22 cellular contexts compared by ENCODE assay signal in genomic region chr15:89155656-89156055, GRCh38.
"Had no signal": no experiment of that assay in that cellular context is flagged by ENCODE, and none has a peak within 500 bp of the region (broad histone marks: within the 10 kb centered on the region; RNA-seq: fewer than 3 reads in every experiment).

No MANE protein-coding gene starts in this region.

- H3K9me3 ChIP-seq: body of pancreas, left lung, prostate gland, spleen had no signal

- ATAC-seq: activated CD8-positive, alpha-beta T cell treated with anti-CD3 and anti-CD28 coated beads for 36 hours; activated T-helper 17 cell treated with anti-CD3 and anti-CD28 coated beads, Interleukin-2, amount 50 U/mL, for 72 hours; body of pancreas; foreskin keratinocyte; left lung; sciatic nerve; stimulated activated naive B cell treated with anti-CD40 and anti-IgM and Interleukin-4, amounts not matched to agents 10 μg/mL and 1 μg/mL and 100 μg/mL, for 72 hours had no signal

- DNase-seq: activated CD4-positive, alpha-beta T cell treated with anti-CD3 and anti-CD28 coated beads, Interleukin-2, amount 10 ng/mL, durations not matched to agents 24 days and 14 days; activated CD8-positive, alpha-beta T cell treated with anti-CD3 and anti-CD28 coated beads for 36 hours; activated naive CD4-positive, alpha-beta T cell; activated naive CD8-positive, alpha-beta T cell treated with anti-CD3 and anti-CD28 coated beads for 36 hours; activated T-cell treated with anti-CD3 and anti-CD28 coated beads, Interleukin-2, amount 50 U/mL, for 1 hour; amygdala; body of pancreas; central memory CD4-positive, alpha-beta T cell; dorsolateral prefrontal cortex; foreskin keratinocyte; glutamatergic neuron; left lung; naive B cell; spleen; stimulated activated naive B cell treated with anti-CD40 and anti-IgM and Interleukin-4, amounts not matched to agents 10 μg/mL and 1 μg/mL and 100 μg/mL, for 72 hours; thyroid gland had no signal

- FAIRE-seq: colon, keratinocyte had no signal

- H3K27me3 ChIP-seq: body of pancreas, dorsolateral prefrontal cortex, foreskin keratinocyte, left lung, neural progenitor cell, spleen, thyroid gland had no signal

- H3K4me1 ChIP-seq: foreskin keratinocyte, neural progenitor cell, prostate gland had no signal

- H3K4me3 ChIP-seq: body of pancreas, dorsolateral prefrontal cortex, left lung, neural progenitor cell, prostate gland, spleen, thyroid gland had no signal

- H3K36me3 ChIP-seq: neural progenitor cell had no signal

- H3K27ac ChIP-seq: body of pancreas, dorsolateral prefrontal cortex, foreskin keratinocyte, left lung, neural progenitor cell, prostate gland, spleen, thyroid gland had no signal
